In genomic region chr20:35238746-35239145, GRCh38 we compare ENCODE assay signal across 24 cellular contexts. TPM values are rescaled to one million over a fixed set of nuclear protein-coding genes. Genes with fewer than 3 reads are reported as not detected.
"Had no signal": no experiment of that assay in that cellular context is flagged by ENCODE, and none has a peak within 500 bp of the region (broad histone marks: within the 10 kb centered on the region; RNA-seq: fewer than 3 reads in every experiment).

No MANE protein-coding gene starts in this region.

- H3K9ac ChIP-seq: KMS-11, SK-N-SH had no signal

- H3K9me3 Mint-ChIP-seq: T-cell had no signal

- H3K27ac Mint-ChIP-seq: T-cell had no signal

- H3K9me3 ChIP-seq: SK-N-SH had no signal

- H3K4me1 Mint-ChIP-seq: T-cell had no signal

- DNase-seq: IMR-90, MM.1S, NCI-H1048, NCI-H1105, NCI-H1417, NCI-H1436 treated with DMSO at 0.1 percent for 48 hours, NCI-H1694, NCI-H187 treated with DMSO at 0.1 percent for 48 hours, NCI-H2029 treated with DMSO at 0.1 percent for 48 hours, NCI-H2227 treated with DMSO at 0.1 percent for 48 hours, NCI-H524, NCI-H526 treated with DMSO at 0.1 percent for 48 hours, NCI-H748 treated with DMSO at 0.1 percent for 48 hours, RPMI8226, SHP77, SK-N-SH, SW 1271, T-cell had no signal

- H3K4me3 Mint-ChIP-seq: T-cell had no signal

- ATAC-seq: HepG2, T-cell had no signal

- FAIRE-seq: HepG2, RCC 7860 had no signal

- H3K27ac ChIP-seq: KMS-11 had no signal

- H3K4me2 ChIP-seq: KMS-11, SK-N-SH had no signal

RNA-seq across cellular contexts. Expression of gene FAM83C, which starts 53.5 kb away (rescaled TPM):
- total RNA-seq: HepG2, HT1080, IMR-90, NCI-H460, SK-MEL-5 had no signal
- polyA plus RNA-seq: SK-N-SH had no signal
